Comparison of ENCODE assay signal across 28 cellular contexts in genomic region chr17:14953405-14953804, GRCh38.
DNase-seq lines count a peak whose midpoint lies in the region; ATAC-seq and TF ChIP-seq lines count a peak whose summit lies in the region.
"Had no signal": no experiment of that assay in that cellular context is flagged by ENCODE, and none has a peak within 500 bp of the region (broad histone marks: within the 10 kb centered on the region; RNA-seq: fewer than 3 reads in every experiment).

No MANE protein-coding gene starts in this region.

- WGBS in esophagus muscularis mucosa: 90% methylated on average over 5 of the region's 5 CpGs

- H3K36me3 ChIP-seq in esophagus muscularis mucosa: no peaks in the 10 kb centered on the region
- H3K36me3 ChIP-seq: BE2C; BLaER1; BLaER1 treated with 17β-estradiol and CSF1 and Interleukin-3, amounts not matched to agents 10 nM and 100 nM had no signal

- H3K4me1 ChIP-seq in esophagus muscularis mucosa: no peaks in the 10 kb centered on the region
- H3K4me1 ChIP-seq: A549, BE2C, Caco-2 had no signal

- TF ChIP-seq EP300 in esophagus muscularis mucosa (IDR thresholded peaks at IDR 0.05): no peak

- ATAC-seq in HG03159 (IDR thresholded peaks at IDR 0.05; ENCODE audit: unreplicated experiment): no peak
- ATAC-seq: A549; CD8-positive, alpha-beta T cell had no signal

- intact Hi-C loops in esophagus muscularis mucosa (cut with DNase I): no loop called here

- TF ChIP-seq POLR2A in esophagus muscularis mucosa (IDR thresholded peaks at IDR 0.05; ENCODE audit: low read depth): no peak

- no peak for TF ChIP-seq CTCF in esophagus muscularis mucosa (IDR thresholded peaks at IDR 0.05)

- H3K4me3 ChIP-seq in esophagus muscularis mucosa: no peak overlapping the region
- H3K4me3 ChIP-seq: A549; BLaER1; BLaER1 treated with 17β-estradiol and CSF1 and Interleukin-3, amounts not matched to agents 10 nM and 100 nM had no signal

- no peaks in the 10 kb centered on the region for H3K9me3 ChIP-seq in esophagus muscularis mucosa
- H3K9me3 ChIP-seq: A549, BE2C, Caco-2 had no signal

- DNase-seq in esophagus muscularis mucosa (ENCODE audit: extremely low spot score) (peak; percentile 53), islet precursor cell (peak; percentile 2), DMS79 (lab: John Stamatoyannopoulos, UW) (no peak)
- DNase-seq: 8988T; ACHN; AML-193; BE2C; C1 segment of cervical spinal cord; Caco-2; Calu3; CD4-positive, alpha-beta memory T cell; CD4-positive, alpha-beta T cell; CD4-positive, CD25-positive, alpha-beta regulatory T cell; CD8-positive, alpha-beta memory T cell; CD8-positive, alpha-beta T cell; COR-L47; DMS 273 treated with DMSO at 0.1 percent for 48 hours; DMS153; DMS53; DMS79 treated with DMSO at 0.1 percent for 48 hours; DND-41; EL had no signal

- H3K27me3 ChIP-seq in esophagus muscularis mucosa: peaks cover 0 to 16% (median 0%) of the 10 kb centered on the region in 4 donors
- H3K27me3 ChIP-seq: BE2C; BLaER1; BLaER1 treated with 17β-estradiol and CSF1 and Interleukin-3, amounts not matched to agents 10 nM and 100 nM had no signal

- no peak overlapping the region for H3K27ac ChIP-seq in esophagus muscularis mucosa (replicated peaks in 1 of 4)
- H3K27ac ChIP-seq: 22Rv1; A549; BLaER1; BLaER1 treated with 17β-estradiol and CSF1 and Interleukin-3, amounts not matched to agents 10 nM and 100 nM; C4-2B had no signal
